ENCODE assay signal across 26 cellular contexts in genomic region chr5:150270546-150271295, GRCh38. TPM values are rescaled to one million over a fixed set of nuclear protein-coding genes. Genes with fewer than 3 reads are reported as not detected.
DNase-seq lines count a peak whose midpoint lies in the region; ATAC-seq, FAIRE-seq and TF ChIP-seq lines count a peak whose summit lies in the region.
"Had no signal": no experiment of that assay in that cellular context is flagged by ENCODE, and none has a peak within 500 bp of the region (broad histone marks: within the 10 kb centered on the region; RNA-seq: fewer than 3 reads in every experiment).

No MANE protein-coding gene starts in this region.

- H3K4me1 ChIP-seq in right cardiac atrium (ENCODE audit: control insufficient read depth, insufficient read depth, low read length): no peaks in the 10 kb centered on the region

- H3K9me3 ChIP-seq in right cardiac atrium (ENCODE audit: control insufficient read depth, low read length): no peaks in the 10 kb centered on the region
- H3K9me3 ChIP-seq: BLaER1 treated with 17β-estradiol and CSF1 and Interleukin-3, amounts not matched to agents 10 nM and 100 nM; tibial nerve had no signal

- H3K36me3 Mint-ChIP-seq in neural crest cell (ENCODE audit: low read depth): no peaks in the 10 kb centered on the region
- H3K36me3 Mint-ChIP-seq in activated T-cell treated with anti-CD3 and anti-CD28 coated beads, Interleukin-2, amount 50 U/mL, for 4 hours (ENCODE audit: insufficient read depth): no peaks in the 10 kb centered on the region
- H3K36me3 Mint-ChIP-seq: activated naive CD8-positive, alpha-beta T cell treated with anti-CD3 and anti-CD28 coated beads for 36 hours had no signal

- peak; percentile 25 to 43 for ATAC-seq in right cardiac atrium
- no peak for ATAC-seq in left ventricle myocardium superior
- no peak for ATAC-seq in GM19351 (IDR thresholded peaks at IDR 0.05; ENCODE audit: unreplicated experiment)
- no peak for ATAC-seq in activated T-cell treated with anti-CD3 and anti-CD28 coated beads, Interleukin-2, amount 50 U/mL, for 4 hours

- no peaks in the 10 kb centered on the region for H3K36me3 ChIP-seq in bronchial epithelial cell (ENCODE audit: control insufficient read depth, insufficient read depth, low read length)
- H3K36me3 ChIP-seq: BLaER1 treated with 17β-estradiol and CSF1 and Interleukin-3, amounts not matched to agents 10 nM and 100 nM; tibial nerve had no signal

- no peaks in the 10 kb centered on the region for H3K27me3 Mint-ChIP-seq in neural crest cell (ENCODE audit: low read depth)
- peaks cover 6% of the 10 kb centered on the region for H3K27me3 Mint-ChIP-seq in activated T-cell treated with anti-CD3 and anti-CD28 coated beads, Interleukin-2, amount 50 U/mL, for 4 hours (ENCODE audit: low read depth)
- H3K27me3 Mint-ChIP-seq: activated naive CD8-positive, alpha-beta T cell treated with anti-CD3 and anti-CD28 coated beads for 36 hours; stimulated activated naive CD8-positive, alpha-beta T cell treated with anti-CD3 and anti-CD28 coated beads, Interleukin-15, Interleukin-2, amounts not matched to agents 100 ng/mL and 50 ng/mL, for 24 hours had no signal

- TF ChIP-seq CTCF in bronchial epithelial cell (IDR thresholded peaks at IDR 0.05; ENCODE audit: insufficient read depth, low read length, severe bottlenecking) (no peak), neural crest cell (conservative IDR thresholded peaks at IDR 0.05) (no peak)

- peak in 1 of 3 donors; percentile 6 for DNase-seq in right cardiac atrium
- no peak for DNase-seq in left ventricle myocardium superior
- no peak for DNase-seq in bronchial epithelial cell (ENCODE audit: low read depth)
- no peak for DNase-seq in neural crest cell (ENCODE audit: low read depth, low spot score)
- DNase-seq in NCI-H526 (lab: John Stamatoyannopoulos, UW): no peak
- no peak for DNase-seq in activated naive CD4-positive, alpha-beta T cell treated with anti-CD3 and anti-CD28 coated beads, Interleukin-2, amount 50 U/mL, for 16 hours
- DNase-seq in activated T-cell treated with anti-CD3 and anti-CD28 coated beads, Interleukin-2, amount 50 U/mL, for 4 hours: no peak
- DNase-seq: activated CD4-positive, alpha-beta T cell treated with anti-CD3 and anti-CD28 coated beads for 48 hours; activated naive CD8-positive, alpha-beta T cell treated with anti-CD3 and anti-CD28 coated beads for 36 hours; effector CD8-positive, alpha-beta T cell; kidney; NCI-H2171; occipital lobe; OCI-M1; retina; SIG-M5; stimulated activated CD4-positive, alpha-beta T cell treated with anti-CD3 and anti-CD28 coated beads, Interleukin-12 subunit alpha, Interleukin-12 subunit beta, amount 100 ng/mL, for 4 hours; stimulated activated CD4-positive, alpha-beta T cell treated with anti-CD3 and anti-CD28 coated beads, Interleukin-4, amount 100 ng/mL, for 4 hours had no signal

- H3K27ac ChIP-seq in right cardiac atrium (ENCODE audit: low read length): no peak overlapping the region
- H3K27ac ChIP-seq: BLaER1 treated with 17β-estradiol and CSF1 and Interleukin-3, amounts not matched to agents 10 nM and 100 nM; tibial nerve had no signal

- H3K27me3 ChIP-seq in right cardiac atrium (ENCODE audit: control insufficient read depth, insufficient read depth) (no peaks in the 10 kb centered on the region), bronchial epithelial cell (ENCODE audit: control insufficient read depth, insufficient read depth, low read length) (no peaks in the 10 kb centered on the region)
- H3K27me3 ChIP-seq: BLaER1 treated with 17β-estradiol and CSF1 and Interleukin-3, amounts not matched to agents 10 nM and 100 nM; tibial nerve had no signal

- FAIRE-seq in bronchial epithelial cell (lab: Jason Lieb, UNC): peak; percentile 50
- FAIRE-seq: frontal cortex, kidney had no signal

- H3K4me1 Mint-ChIP-seq in neural crest cell: peaks cover 19% of the 10 kb centered on the region
- no peaks in the 10 kb centered on the region for H3K4me1 Mint-ChIP-seq in activated T-cell treated with anti-CD3 and anti-CD28 coated beads, Interleukin-2, amount 50 U/mL, for 4 hours (ENCODE audit: low read depth)
- H3K4me1 Mint-ChIP-seq: activated naive CD8-positive, alpha-beta T cell treated with anti-CD3 and anti-CD28 coated beads for 36 hours had no signal

- H3K4me3 ChIP-seq in right cardiac atrium (ENCODE audit: low read length) (no peak overlapping the region), bronchial epithelial cell (ENCODE audit: low read depth, low read length) (no peak overlapping the region)
- H3K4me3 ChIP-seq: BLaER1 treated with 17β-estradiol and CSF1 and Interleukin-3, amounts not matched to agents 10 nM and 100 nM; tibial nerve had no signal

- intact Hi-C loops in right cardiac atrium (cut with DNase I) (loop anchor here in 1 of 4 donors (10.0 kb wide), 1 partner anchor 74 kb away; no protein-coding TSS in a partner anchor), left ventricle myocardium superior (cut with micrococcal nuclease) (no loop called here)

- WGBS in right cardiac atrium: 52% methylated on average over 12 of the region's 12 CpGs

- no peak overlapping the region for H3K4me3 Mint-ChIP-seq in neural crest cell
- no peak overlapping the region for H3K4me3 Mint-ChIP-seq in activated T-cell treated with anti-CD3 and anti-CD28 coated beads, Interleukin-2, amount 50 U/mL, for 4 hours
- H3K4me3 Mint-ChIP-seq: activated naive CD8-positive, alpha-beta T cell treated with anti-CD3 and anti-CD28 coated beads for 36 hours; stimulated activated naive CD8-positive, alpha-beta T cell treated with anti-CD3 and anti-CD28 coated beads, Interleukin-15, Interleukin-2, amounts not matched to agents 100 ng/mL and 50 ng/mL, for 24 hours; T-helper 1 cell treated with Interleukin-12 subunit alpha and Interleukin-12 subunit beta and Interleukin-4 antibody, amounts not matched to agents 30 μg/mL and 1 μg/mL, for 36 hours had no signal

- peak overlapping the region; percentile 57 for H3K27ac Mint-ChIP-seq in neural crest cell (ENCODE audit: unreplicated experiment)
- H3K27ac Mint-ChIP-seq: activated naive CD8-positive, alpha-beta T cell treated with anti-CD3 and anti-CD28 coated beads for 36 hours; stimulated activated naive CD8-positive, alpha-beta T cell treated with anti-CD3 and anti-CD28 coated beads, Interleukin-15, Interleukin-2, amounts not matched to agents 100 ng/mL and 50 ng/mL, for 24 hours; T-helper 1 cell treated with Interleukin-12 subunit alpha and Interleukin-12 subunit beta and Interleukin-4 antibody, amounts not matched to agents 30 μg/mL and 1 μg/mL, for 36 hours had no signal

- H3K9me3 Mint-ChIP-seq in neural crest cell: no peaks in the 10 kb centered on the region
- H3K9me3 Mint-ChIP-seq in activated T-cell treated with anti-CD3 and anti-CD28 coated beads, Interleukin-2, amount 50 U/mL, for 4 hours: no peaks in the 10 kb centered on the region
- H3K9me3 Mint-ChIP-seq: activated naive CD8-positive, alpha-beta T cell treated with anti-CD3 and anti-CD28 coated beads for 36 hours; stimulated activated naive CD8-positive, alpha-beta T cell treated with anti-CD3 and anti-CD28 coated beads, Interleukin-15, Interleukin-2, amounts not matched to agents 100 ng/mL and 50 ng/mL, for 24 hours; T-helper 1 cell treated with Interleukin-12 subunit alpha and Interleukin-12 subunit beta and Interleukin-4 antibody, amounts not matched to agents 30 μg/mL and 1 μg/mL, for 36 hours had no signal

RNA-seq across cellular contexts. Expression of gene CAMK2A, which starts 18.9 kb away (rescaled TPM):
- total RNA-seq in right cardiac atrium: 10 to 100 TPM in 3 of 4 donors, 1 to 10 TPM in 1; 8.0 to 18.4 (median 14.8) TPM
- 15.4 TPM for polyA plus RNA-seq in right cardiac atrium
- total RNA-seq in left ventricle myocardium superior: 16.6 TPM
- under 0.01 TPM in 1 of 2 replicates, not detected in the other for total RNA-seq in bronchial epithelial cell
- total RNA-seq in neural crest cell: 0.30 and 0.59 TPM in 2 replicates
- not detected for total RNA-seq in activated T-cell treated with anti-CD3 and anti-CD28 coated beads, Interleukin-2, amount 50 U/mL, for 4 hours
- total RNA-seq: A673; activated naive CD8-positive, alpha-beta T cell treated with anti-CD3 and anti-CD28 coated beads for 36 hours; chondrocyte had no signal

RNA-seq across cellular contexts. Expression of gene ARSI, which starts 32.0 kb away (rescaled TPM):
- total RNA-seq in right cardiac atrium: 1 to 10 TPM in 1 of 4 donors, under 1 TPM in 3; 0.49 to 1.1 (median 0.66) TPM
- polyA plus RNA-seq in right cardiac atrium: 0.25 TPM
- 0.25 TPM for total RNA-seq in left ventricle myocardium superior
- 5.4 and 5.8 TPM in 2 replicates for total RNA-seq in bronchial epithelial cell
- total RNA-seq in neural crest cell: 0.25 and 0.51 TPM in 2 replicates
- total RNA-seq in activated T-cell treated with anti-CD3 and anti-CD28 coated beads, Interleukin-2, amount 50 U/mL, for 4 hours: not detected
- total RNA-seq: activated naive CD8-positive, alpha-beta T cell treated with anti-CD3 and anti-CD28 coated beads for 36 hours had no signal

Comparison
In these comparisons a context has a peak if more than half of its experiments do, and no peak if none do; other contexts are left out.
1. ATAC-seq: peak in right cardiac atrium (2 of 2); none in left ventricle myocardium superior (single experiment), GM19351 (single experiment) and activated T-cell treated with anti-CD3 and anti-CD28 coated beads, Interleukin-2, amount 50 U/mL, for 4 hours (0 of 2).